1 cellular context compared by ENCODE assay signal in genomic region chr19:54420068-54420382, GRCh38.
TF ChIP-seq lines count a peak whose summit lies in the region.

No MANE protein-coding gene starts in this region.

TF ChIP-seq in HepG2, 621 proteins besides CTCF, POLR2A, EP300 and RAD21 (continued from another document and continues in another):
- TF ChIP-seq IRF1 (CRISPR knock-in tag; IDR thresholded peaks at IDR 0.05; ENCODE audit: low read depth) = no peak
- 0 out of 2 replicates have a peak, but pooled peaks have one; percentile 19 for TF ChIP-seq ZNF350 (CRISPR knock-in tag; IDR thresholded peaks at IDR 0.05; ENCODE audit: borderline replicate concordance, low read depth)
- TF ChIP-seq SUZ12 (IDR thresholded peaks at IDR 0.05; ENCODE audit: low read depth, low read length) = no peak
- TF ChIP-seq BCL3 (CRISPR knock-in tag; IDR thresholded peaks at IDR 0.05) = no peak
- 0 out of 2 replicates have a peak, but pooled peaks have one; percentile 47 for TF ChIP-seq MTA1 (CRISPR knock-in tag; IDR thresholded peaks at IDR 0.05; ENCODE audit: borderline replicate concordance)
- TF ChIP-seq ZNF883 (CRISPR knock-in tag; IDR thresholded peaks at IDR 0.05; ENCODE audit: not compliant biosample characterization) = no peak
- TF ChIP-seq ZFP37 (CRISPR knock-in tag; IDR thresholded peaks at IDR 0.05; ENCODE audit: borderline replicate concordance) = no peak
- peak; percentile 43 for TF ChIP-seq XRCC5 (optimal IDR thresholded peaks at IDR 0.05; ENCODE audit: low read length)
- no peak; the same call in 1 of the 2 replicates for TF ChIP-seq PRDM10 (CRISPR knock-in tag; IDR thresholded peaks at IDR 0.05; ENCODE audit: low read depth)
- no peak for TF ChIP-seq HIC2 (CRISPR knock-in tag; IDR thresholded peaks at IDR 0.05; ENCODE audit: low read depth)
- no peak for TF ChIP-seq ZNF354B (CRISPR knock-in tag; IDR thresholded peaks at IDR 0.05)
- no peak for TF ChIP-seq NFYC (CRISPR knock-in tag; IDR thresholded peaks at IDR 0.05)
- TF ChIP-seq SMARCE1 (IDR thresholded peaks at IDR 0.05; ENCODE audit: borderline replicate concordance) = no peak
- TF ChIP-seq ZNF569 (CRISPR knock-in tag; IDR thresholded peaks at IDR 0.05; ENCODE audit: borderline replicate concordance) = no peak
- 0 out of 2 replicates have a peak, but pooled peaks have one; percentile 17 for TF ChIP-seq TAF1 (CRISPR knock-in tag; IDR thresholded peaks at IDR 0.05)
- TF ChIP-seq TERF1 (CRISPR knock-in tag; IDR thresholded peaks at IDR 0.05) = no peak
- TF ChIP-seq RARG (CRISPR knock-in tag; IDR thresholded peaks at IDR 0.05; ENCODE audit: low read depth) = no peak
- no peak for TF ChIP-seq PITX1 (CRISPR knock-in tag; IDR thresholded peaks at IDR 0.05)
- no peak for TF ChIP-seq CAMTA2 (CRISPR knock-in tag; IDR thresholded peaks at IDR 0.05; ENCODE audit: borderline replicate concordance)
- TF ChIP-seq HNRNPUL1 (IDR thresholded peaks at IDR 0.05; ENCODE audit: low read depth, low read length) = no peak
- TF ChIP-seq HNRNPLL (IDR thresholded peaks at IDR 0.05; ENCODE audit: low read depth, low read length, poor library complexity, severe bottlenecking) = peak; percentile 55
- no peak for TF ChIP-seq NFIB (CRISPR knock-in tag; IDR thresholded peaks at IDR 0.05; ENCODE audit: borderline replicate concordance)
- TF ChIP-seq ZNF33A (CRISPR knock-in tag; IDR thresholded peaks at IDR 0.05; ENCODE audit: borderline replicate concordance) = no peak
- TF ChIP-seq ZNF468 (CRISPR knock-in tag; IDR thresholded peaks at IDR 0.05) = no peak
- TF ChIP-seq ZNF512 (CRISPR knock-in tag; IDR thresholded peaks at IDR 0.05) = no peak
- TF ChIP-seq MXI1 (IDR thresholded peaks at IDR 0.05; ENCODE audit: borderline replicate concordance, low read depth, low read length) = 0 out of 3 replicates have a peak, but pooled peaks have one; percentile 17
- TF ChIP-seq ATF2 (CRISPR knock-in tag; IDR thresholded peaks at IDR 0.05) = no peak
- no peak for TF ChIP-seq ZFYVE20 (CRISPR knock-in tag; IDR thresholded peaks at IDR 0.05; ENCODE audit: borderline replicate concordance, low read depth)
- TF ChIP-seq SALL1 (CRISPR knock-in tag; IDR thresholded peaks at IDR 0.05) = peak; percentile 36; the same call in 1 of the 2 replicates
- no peak for TF ChIP-seq ZNF672 (CRISPR knock-in tag; IDR thresholded peaks at IDR 0.05)
- no peak for TF ChIP-seq TIGD3 (CRISPR knock-in tag; IDR thresholded peaks at IDR 0.05; ENCODE audit: borderline replicate concordance)
- TF ChIP-seq ATF6 (CRISPR knock-in tag; conservative IDR thresholded peaks at IDR 0.05) = no peak
- 0 out of 2 replicates have a peak, but pooled peaks have one; percentile 36 for TF ChIP-seq HDAC1 (CRISPR knock-in tag; IDR thresholded peaks at IDR 0.05)
- no peak for TF ChIP-seq SMAD1 (CRISPR knock-in tag; IDR thresholded peaks at IDR 0.05; ENCODE audit: borderline replicate concordance, low read depth)
- no peak for TF ChIP-seq ZNF891 (CRISPR knock-in tag; IDR thresholded peaks at IDR 0.05)
- no peak for TF ChIP-seq RXRA (CRISPR knock-in tag; IDR thresholded peaks at IDR 0.05)
- TF ChIP-seq ZNF839 (CRISPR knock-in tag; IDR thresholded peaks at IDR 0.05; ENCODE audit: borderline replicate concordance) = no peak
- TF ChIP-seq ZNF446 (CRISPR knock-in tag; IDR thresholded peaks at IDR 0.05) = no peak
- no peak for TF ChIP-seq U2AF1 (optimal IDR thresholded peaks at IDR 0.05; ENCODE audit: low read depth, low read length)
- no peak for TF ChIP-seq AHR (CRISPR knock-in tag; IDR thresholded peaks at IDR 0.05)
- TF ChIP-seq CENPT (CRISPR knock-in tag; IDR thresholded peaks at IDR 0.05; ENCODE audit: low read depth) = no peak
- TF ChIP-seq ZNF143 (CRISPR knock-in tag; IDR thresholded peaks at IDR 0.05) = 0 out of 2 replicates have a peak, but pooled peaks have one; percentile 21
- TF ChIP-seq PLRG1 (conservative IDR thresholded peaks at IDR 0.05) = no peak
- TF ChIP-seq ZNF670 (CRISPR knock-in tag; IDR thresholded peaks at IDR 0.05; ENCODE audit: borderline replicate concordance) = no peak
- no peak for TF ChIP-seq REL (CRISPR knock-in tag; conservative IDR thresholded peaks at IDR 0.05)
- TF ChIP-seq NFKB2 (CRISPR knock-in tag; IDR thresholded peaks at IDR 0.05; ENCODE audit: borderline replicate concordance) = no peak
- no peak for TF ChIP-seq ZBTB21 (CRISPR knock-in tag; IDR thresholded peaks at IDR 0.05)
- TF ChIP-seq ZMYM2 (CRISPR knock-in tag; IDR thresholded peaks at IDR 0.05) = no peak
- no peak for TF ChIP-seq ZNF598 (CRISPR knock-in tag; IDR thresholded peaks at IDR 0.05; ENCODE audit: borderline replicate concordance)
- no peak for TF ChIP-seq EEA1 (CRISPR knock-in tag; IDR thresholded peaks at IDR 0.05; ENCODE audit: borderline replicate concordance)
- TF ChIP-seq DPF2 (CRISPR knock-in tag; IDR thresholded peaks at IDR 0.05; ENCODE audit: borderline replicate concordance, low read depth) = no peak
- TF ChIP-seq ZNF777 (CRISPR knock-in tag; IDR thresholded peaks at IDR 0.05) = peak; percentile 65
- TF ChIP-seq ZNF615 (CRISPR knock-in tag; IDR thresholded peaks at IDR 0.05; ENCODE audit: borderline replicate concordance) = no peak
- no peak; the same call in 1 of the 2 replicates for TF ChIP-seq TFDP1 (CRISPR knock-in tag; IDR thresholded peaks at IDR 0.05; ENCODE audit: borderline replicate concordance)
- no peak for TF ChIP-seq ZNF780A (CRISPR knock-in tag; IDR thresholded peaks at IDR 0.05)
- TF ChIP-seq FLYWCH1 (CRISPR knock-in tag; IDR thresholded peaks at IDR 0.05) = no peak
